Comparison of ENCODE assay signal across 22 cellular contexts in genomic region chr13:28035146-28035782, GRCh38. TPM values are rescaled to one million over a fixed set of nuclear protein-coding genes. Genes with fewer than 3 reads are reported as not detected.
DNase-seq lines count a peak whose midpoint lies in the region; ATAC-seq and TF ChIP-seq lines count a peak whose summit lies in the region.
"Had no signal": no experiment of that assay in that cellular context is flagged by ENCODE, and none has a peak within 500 bp of the region (broad histone marks: within the 10 kb centered on the region; RNA-seq: fewer than 3 reads in every experiment).

No MANE protein-coding gene starts in this region.

- peaks cover 13% of the 10 kb centered on the region for H3K27me3 Mint-ChIP-seq in activated T-helper 2 cell treated with anti-CD3 and anti-CD28 coated beads, Interferon-gamma antibody, Interleukin-2, Interleukin-4, amounts not matched to agents 10 μg/mL and 5 μg/mL and 100 μg/mL, durations not matched to agents 14 hours and 24 hours and 36 hours (ENCODE audit: low read depth)
- H3K27me3 Mint-ChIP-seq: activated naive CD8-positive, alpha-beta T cell had no signal

- H3K27ac ChIP-seq in RWPE2 (ENCODE audit: poor library complexity, severe bottlenecking), result no peak overlapping the region
- H3K27ac ChIP-seq in mucosa of rectum (ENCODE audit: low read depth in 2 of 2, low read length in 2 of 2), result peak overlapping the region; percentile 35 to 49
- H3K27ac ChIP-seq: BLaER1 treated with 17β-estradiol and CSF1 and Interleukin-3, amounts not matched to agents 10 nM and 100 nM; right lobe of liver; SK-N-MC; vagina; VCaP had no signal

- H3K4me1 Mint-ChIP-seq in activated T-helper 2 cell treated with anti-CD3 and anti-CD28 coated beads, Interferon-gamma antibody, Interleukin-2, Interleukin-4, amounts not matched to agents 10 μg/mL and 5 μg/mL and 100 μg/mL, durations not matched to agents 14 hours and 24 hours and 36 hours (ENCODE audit: low read depth), result peaks cover 2% of the 10 kb centered on the region
- H3K4me1 Mint-ChIP-seq: nephron had no signal

- no peaks in the 10 kb centered on the region for H3K9me3 ChIP-seq in RWPE2 (ENCODE audit: severe bottlenecking)
- no peaks in the 10 kb centered on the region for H3K9me3 ChIP-seq in mucosa of rectum (ENCODE audit: control insufficient read depth in 2 of 2, low read length in 2 of 2)
- H3K9me3 ChIP-seq: right lobe of liver, vagina had no signal

- H3K27me3 ChIP-seq in RWPE2 (ENCODE audit: insufficient read depth, poor library complexity, severe bottlenecking) (no peaks in the 10 kb centered on the region), mucosa of rectum (ENCODE audit: control insufficient read depth in 2 of 2, insufficient read depth in 2 of 2, low read length in 2 of 2) (peaks cover 0 to 3% of the 10 kb centered on the region in 2 donors)
- H3K27me3 ChIP-seq: BLaER1 treated with 17β-estradiol and CSF1 and Interleukin-3, amounts not matched to agents 10 nM and 100 nM; right lobe of liver; vagina had no signal

- H3K36me3 ChIP-seq in RWPE2 (ENCODE audit: low read depth) (no peaks in the 10 kb centered on the region), mucosa of rectum (ENCODE audit: control insufficient read depth in 2 of 2, insufficient read depth in 2 of 2, low read length in 2 of 2) (no peaks in the 10 kb centered on the region)
- H3K36me3 ChIP-seq: right lobe of liver, vagina had no signal

- intact Hi-C loops in activated T-helper 2 cell treated with anti-CD3 and anti-CD28 coated beads, Interferon-gamma antibody, Interleukin-2, Interleukin-4, amounts not matched to agents 10 μg/mL and 5 μg/mL and 100 μg/mL, durations not matched to agents 14 hours and 24 hours and 36 hours (cut with micrococcal nuclease), result no loop called here

- no peaks in the 10 kb centered on the region for H3K9me3 Mint-ChIP-seq in activated T-helper 2 cell treated with anti-CD3 and anti-CD28 coated beads, Interferon-gamma antibody, Interleukin-2, Interleukin-4, amounts not matched to agents 10 μg/mL and 5 μg/mL and 100 μg/mL, durations not matched to agents 14 hours and 24 hours and 36 hours
- H3K9me3 Mint-ChIP-seq: nephron had no signal

- H3K4me3 ChIP-seq in RWPE2 (ENCODE audit: severe bottlenecking), result no peak overlapping the region
- no peak overlapping the region for H3K4me3 ChIP-seq in mucosa of rectum (ENCODE audit: low read length in 2 of 2)
- H3K4me3 ChIP-seq: BLaER1 treated with 17β-estradiol and CSF1 and Interleukin-3, amounts not matched to agents 10 nM and 100 nM; right lobe of liver; SK-N-MC; vagina had no signal

- no peak overlapping the region for H3K4me3 Mint-ChIP-seq in activated T-helper 2 cell treated with anti-CD3 and anti-CD28 coated beads, Interferon-gamma antibody, Interleukin-2, Interleukin-4, amounts not matched to agents 10 μg/mL and 5 μg/mL and 100 μg/mL, durations not matched to agents 14 hours and 24 hours and 36 hours (ENCODE audit: low read depth)
- H3K4me3 Mint-ChIP-seq: activated naive CD8-positive, alpha-beta T cell; nephron had no signal

- H3K4me1 ChIP-seq in RWPE2 (ENCODE audit: insufficient read depth, poor library complexity, severe bottlenecking), result no peaks in the 10 kb centered on the region
- H3K4me1 ChIP-seq in mucosa of rectum (ENCODE audit: control insufficient read depth in 2 of 2, insufficient read depth in 2 of 2, low read length in 2 of 2), result no peaks in the 10 kb centered on the region
- H3K4me1 ChIP-seq: right lobe of liver, vagina had no signal

- DNase-seq in EL (peak; percentile 15), LoVo (ENCODE audit: low spot score) (peak; percentile 66), RWPE2 (ENCODE audit: low spot score) (no peak), HPDE6-E6E7 (ENCODE audit: extremely low spot score) (no peak), pons (ENCODE audit: low spot score) (no peak)
- no peak for DNase-seq in activated T-helper 2 cell treated with anti-CD3 and anti-CD28 coated beads, Interferon-gamma antibody, Interleukin-2, Interleukin-4, amounts not matched to agents 10 μg/mL and 5 μg/mL and 100 μg/mL, durations not matched to agents 14 hours and 24 hours and 36 hours (ENCODE audit: low spot score)
- DNase-seq: activated CD8-positive, alpha-beta memory T cell treated with anti-CD3 and anti-CD28 coated beads, Interleukin-2, amount 50 U/mL, for 48 hours; central memory CD4-positive, alpha-beta T cell; GF-D8; head of caudate nucleus; NCI-H1436 treated with DMSO at 0.1 percent for 48 hours; right lobe of liver; stimulated activated naive CD4-positive, alpha-beta T cell treated with Interleukin-2 at 50 U/mL for 16 hours had no signal

- no peak for TF ChIP-seq CTCF in RWPE2 (IDR thresholded peaks at IDR 0.05; ENCODE audit: poor library complexity, severe bottlenecking)

- no peaks in the 10 kb centered on the region for H3K36me3 Mint-ChIP-seq in activated T-helper 2 cell treated with anti-CD3 and anti-CD28 coated beads, Interferon-gamma antibody, Interleukin-2, Interleukin-4, amounts not matched to agents 10 μg/mL and 5 μg/mL and 100 μg/mL, durations not matched to agents 14 hours and 24 hours and 36 hours (ENCODE audit: low read depth)
- H3K36me3 Mint-ChIP-seq: activated naive CD8-positive, alpha-beta T cell had no signal

- no peak overlapping the region for H3K27ac Mint-ChIP-seq in activated T-helper 2 cell treated with anti-CD3 and anti-CD28 coated beads, Interferon-gamma antibody, Interleukin-2, Interleukin-4, amounts not matched to agents 10 μg/mL and 5 μg/mL and 100 μg/mL, durations not matched to agents 14 hours and 24 hours and 36 hours
- H3K27ac Mint-ChIP-seq: activated naive CD8-positive, alpha-beta T cell; nephron had no signal

- no peak overlapping the region for H3K9ac ChIP-seq in mucosa of rectum (ENCODE audit: low read depth in 1 of 2, low read length in 2 of 2)
- H3K9ac ChIP-seq: BLaER1 treated with 17β-estradiol and CSF1 and Interleukin-3, amounts not matched to agents 10 nM and 100 nM had no signal

- ATAC-seq in RWPE2 (ENCODE audit: low read depth) (peak; percentile 44; the same call in 1 of the 3 replicates), HG03108 (IDR thresholded peaks at IDR 0.05; ENCODE audit: unreplicated experiment) (no peak)

RNA-seq across cellular contexts. Expression of gene URAD, which starts 46.8 kb away (rescaled TPM):
- total RNA-seq in activated T-helper 2 cell treated with anti-CD3 and anti-CD28 coated beads, Interferon-gamma antibody, Interleukin-2, Interleukin-4, amounts not matched to agents 10 μg/mL and 5 μg/mL and 100 μg/mL, durations not matched to agents 14 hours and 24 hours and 36 hours, result not detected in 2 replicates
- total RNA-seq: epithelial cell of proximal tubule, right lobe of liver, vagina had no signal

Comparison
In these comparisons a context has a peak if more than half of its experiments do, and no peak if none do; other contexts are left out.
1. DNase-seq: peak in EL (single experiment) and LoVo (single experiment); none in RWPE2 (single experiment), HPDE6-E6E7 (single experiment), pons (single experiment) and activated T-helper 2 cell treated with anti-CD3 and anti-CD28 coated beads, Interferon-gamma antibody, Interleukin-2, Interleukin-4, amounts not matched to agents 10 μg/mL and 5 μg/mL and 100 μg/mL, durations not matched to agents 14 hours and 24 hours and 36 hours (single experiment).